Comparison of ENCODE assay signal across 4 cellular contexts in genomic region chr19:58455306-58455705, GRCh38. TPM values are rescaled to one million over a fixed set of nuclear protein-coding genes. Genes with fewer than 3 reads are reported as not detected.
"Had no signal": no experiment of that assay in that cellular context is flagged by ENCODE, and none has a peak within 500 bp of the region (broad histone marks: within the 10 kb centered on the region; RNA-seq: fewer than 3 reads in every experiment).

No MANE protein-coding gene starts in this region.

- ATAC-seq: GM12878 had no signal

- DNase-seq: GDM1, GF-D8 had no signal

- H3K4me3 ChIP-seq: GM12878 had no signal

RNA-seq across cellular contexts. Expression of gene ZNF132, which starts 15.4 kb away (rescaled TPM):
- total RNA-seq: G401 had no signal
